In genomic region chr17:45895304-45895968, GRCh38 we compare ENCODE assay signal across 7 cellular contexts. TPM values are rescaled to one million over a fixed set of nuclear protein-coding genes. Genes with fewer than 3 reads are reported as not detected.
A peak's percentile ranks its signal among the peaks of the same experiment; 100 is the strongest.
DNase-seq lines count a peak whose midpoint lies in the region; ATAC-seq and TF ChIP-seq lines count a peak whose summit lies in the region.

No MANE protein-coding gene starts in this region.

- peak overlapping the region; percentile 58 for H3K4me3 ChIP-seq in GM12865 (ENCODE audit: low read depth, low read length)
- peak overlapping the region; percentile 49; the same call in 1 of the 2 replicates for H3K4me3 ChIP-seq in iPS DF 6.9 (ENCODE audit: low read length)
- peak overlapping the region; percentile 78 to 96 (median 91) for H3K4me3 ChIP-seq in skeletal muscle tissue (ENCODE audit: low read length in 3 of 3)

- H3K27me3 ChIP-seq in iPS DF 6.9 (ENCODE audit: control insufficient read depth, insufficient read depth, low read length) (peaks cover 41% of the 10 kb centered on the region), skeletal muscle tissue (ENCODE audit: control insufficient read depth in 3 of 3, insufficient read depth in 3 of 3, low read length in 3 of 3) (peaks cover 0 to 12% (median 0%) of the 10 kb centered on the region in 3 donors)

- H3K9me3 ChIP-seq in iPS DF 6.9 (ENCODE audit: control insufficient read depth, insufficient read depth, low read length) (no peaks in the 10 kb centered on the region), skeletal muscle tissue (ENCODE audit: control insufficient read depth in 3 of 3, low read length in 3 of 3) (no peaks in the 10 kb centered on the region)

- DNase-seq in GM12865 (ENCODE audit: low read depth) (no peak), NCI-H446 treated with DMSO at 0.1 percent for 48 hours (lab: John Stamatoyannopoulos, UW) (peak; percentile 46), amygdala (lab: John Stamatoyannopoulos, UW) (peak in 43 of 56 donors; percentile 20 to 72 (median 50)), iPS DF 6.9 (ENCODE audit: low read depth, low spot score) (no peak)

- peak overlapping the region; percentile 84 to 96 (median 85) for H3K9ac ChIP-seq in skeletal muscle tissue (ENCODE audit: low read depth in 1 of 3, low read length in 3 of 3)

- no CpG with 5 or more reads among the region's 63 CpGs for WGBS in iPS DF 6.9 (ENCODE audit: insufficient coverage, insufficient read length)

- ATAC-seq in GM21423 (IDR thresholded peaks at IDR 0.05; ENCODE audit: unreplicated experiment) (no peak), HG03457 (IDR thresholded peaks at IDR 0.05; ENCODE audit: unreplicated experiment) (no peak)

- H3K4me1 ChIP-seq in iPS DF 6.9 (ENCODE audit: control insufficient read depth, insufficient read depth, low read length) (peaks cover 2% of the 10 kb centered on the region), skeletal muscle tissue (ENCODE audit: control insufficient read depth in 3 of 3, insufficient read depth in 3 of 3, low read length in 3 of 3) (peaks cover 27 to 46% (median 31%) of the 10 kb centered on the region in 3 donors)

- H3K36me3 ChIP-seq in iPS DF 6.9 (ENCODE audit: control insufficient read depth, insufficient read depth, low read length) (peaks cover 2% of the 10 kb centered on the region; the same call in 1 of the 2 replicates), skeletal muscle tissue (ENCODE audit: control insufficient read depth in 3 of 3, insufficient read depth in 3 of 3, low read length in 3 of 3) (no peaks in the 10 kb centered on the region)

- H3K27ac ChIP-seq in iPS DF 6.9 (ENCODE audit: low read length): no peak overlapping the region
- H3K27ac ChIP-seq in skeletal muscle tissue (ENCODE audit: low read depth, low read length): peak overlapping the region; percentile 86

- TF ChIP-seq CTCF in GM12865 (IDR thresholded peaks at IDR 0.05; ENCODE audit: insufficient read depth, low read depth, low read length, missing control alignments): no peak

RNA-seq across cellular contexts. Expression of gene MAPT, which starts 1.1 kb away (rescaled TPM):
- 4.7 TPM for total RNA-seq in skeletal muscle tissue

RNA-seq across cellular contexts. Expression of gene SPPL2C, which starts 50.8 kb away (rescaled TPM):
- not detected for total RNA-seq in skeletal muscle tissue

Comparison
In these comparisons a context has a peak if more than half of its experiments do, and no peak if none do; other contexts are left out.
1. DNase-seq: peak in NCI-H446 treated with DMSO at 0.1 percent for 48 hours (single experiment) and amygdala (43 of 56); none in GM12865 (single experiment) and iPS DF 6.9 (single experiment).
2. Peak in every context shown above with its lines, with median percentiles within 50 percentile points of each other: H3K4me3 ChIP-seq.